Comparison of ENCODE assay signal across 9 cellular contexts in genomic region chr18:76686737-76687231, GRCh38.
DNase-seq lines count a peak whose midpoint lies in the region; ATAC-seq and TF ChIP-seq lines count a peak whose summit lies in the region.
"Had no signal": no experiment of that assay in that cellular context is flagged by ENCODE, and none has a peak within 500 bp of the region (broad histone marks: within the 10 kb centered on the region; RNA-seq: fewer than 3 reads in every experiment).

No MANE protein-coding gene starts in this region.

- peak overlapping the region; percentile 73; the same call in 1 of the 2 replicates for H2AFZ ChIP-seq in SK-N-SH (ENCODE audit: low read depth)

- peaks cover 25% of the 10 kb centered on the region for H3K27me3 Mint-ChIP-seq in dendritic cell treated with granulocyte-macrophage colony-stimulating factor and Interleukin-4, amounts not matched to agents 40 ng/mL and 50 ng/mL, for 4 days

- no peak overlapping the region for H3K4me3 Mint-ChIP-seq in dendritic cell treated with granulocyte-macrophage colony-stimulating factor and Interleukin-4, amounts not matched to agents 40 ng/mL and 50 ng/mL, for 4 days

- no peak overlapping the region for H3K9ac ChIP-seq in SK-N-SH
- H3K9ac ChIP-seq: BLaER1 treated with 17β-estradiol and CSF1 and Interleukin-3, amounts not matched to agents 10 nM and 100 nM had no signal

- peaks cover 0 to 2% of the 10 kb centered on the region in 2 experiments; a peak in 1 of 4 replicates for H3K4me1 ChIP-seq in SK-N-SH (ENCODE audit: control insufficient read depth in 1 of 2, insufficient read depth in 2 of 2, low read depth in 1 of 2, low read length in 1 of 2)
- H3K4me1 ChIP-seq in right lobe of liver = no peaks in the 10 kb centered on the region
- H3K4me1 ChIP-seq in upper lobe of left lung = no peaks in the 10 kb centered on the region

- H3K27ac ChIP-seq in SK-N-SH (ENCODE audit: low read depth in 2 of 2, low read length in 1 of 2) (no peak overlapping the region), right lobe of liver (no peak overlapping the region), upper lobe of left lung (no peak overlapping the region)
- H3K27ac ChIP-seq: BLaER1 treated with 17β-estradiol and CSF1 and Interleukin-3, amounts not matched to agents 10 nM and 100 nM had no signal

- H3K36me3 Mint-ChIP-seq in dendritic cell treated with granulocyte-macrophage colony-stimulating factor and Interleukin-4, amounts not matched to agents 40 ng/mL and 50 ng/mL, for 4 days (ENCODE audit: low read depth) = no peaks in the 10 kb centered on the region

- H3K36me3 ChIP-seq in H7 (replicated peaks; ENCODE audit: control insufficient read depth, insufficient read depth, low read length) (no peaks in the 10 kb centered on the region), SK-N-SH (replicated peaks in 1 of 2; ENCODE audit: control insufficient read depth in 1 of 2, insufficient read depth in 2 of 2, low read length in 1 of 2) (no peaks in the 10 kb centered on the region), right lobe of liver (no peaks in the 10 kb centered on the region), upper lobe of left lung (no peaks in the 10 kb centered on the region)
- H3K36me3 ChIP-seq: BLaER1 treated with 17β-estradiol and CSF1 and Interleukin-3, amounts not matched to agents 10 nM and 100 nM had no signal

- H3K4me3 ChIP-seq in H7 (ENCODE audit: insufficient read depth, low read depth, low read length) (no peak overlapping the region), SK-N-SH (ENCODE audit: low read depth in 2 of 2, low read length in 1 of 2) (peak overlapping the region in 1 of 2 experiments; percentile 32; a peak in 1 of 4 replicates), right lobe of liver (no peak overlapping the region), upper lobe of left lung (no peak overlapping the region)
- H3K4me3 ChIP-seq: BLaER1 treated with 17β-estradiol and CSF1 and Interleukin-3, amounts not matched to agents 10 nM and 100 nM had no signal

- no peaks in the 10 kb centered on the region for H3F3A ChIP-seq in SK-N-SH (replicated peaks; ENCODE audit: insufficient read depth)

- H3K9me3 Mint-ChIP-seq in dendritic cell treated with granulocyte-macrophage colony-stimulating factor and Interleukin-4, amounts not matched to agents 40 ng/mL and 50 ng/mL, for 4 days = no peaks in the 10 kb centered on the region

- H3K27ac Mint-ChIP-seq in dendritic cell treated with granulocyte-macrophage colony-stimulating factor and Interleukin-4, amounts not matched to agents 40 ng/mL and 50 ng/mL, for 4 days = peak overlapping the region; percentile 11

- TF ChIP-seq RAD21 in SK-N-SH (IDR thresholded peaks at IDR 0.05; ENCODE audit: low read length) = peak; percentile 76

- TF ChIP-seq POLR2A in right lobe of liver (IDR thresholded peaks at IDR 0.05) (no peak), upper lobe of left lung (IDR thresholded peaks at IDR 0.05) (no peak)

- TF ChIP-seq EP300 in SK-N-SH (IDR thresholded peaks at IDR 0.05; ENCODE audit: borderline replicate concordance in 1 of 2, low read depth in 1 of 2, low read length in 1 of 2) (no peak), upper lobe of left lung (IDR thresholded peaks at IDR 0.05) (no peak)

- POLR2A ChIA-PET in SK-N-SH (lab: Yijun Ruan, JAX) = no interaction called here

- H3K79me2 ChIP-seq in SK-N-SH (ENCODE audit: insufficient read depth) = no peaks in the 10 kb centered on the region

- H3K9me2 ChIP-seq in SK-N-SH = no peaks in the 10 kb centered on the region

- TF ChIP-seq CTCF in SK-N-SH (IDR thresholded peaks at IDR 0.05) (peak; percentile 64), right lobe of liver (IDR thresholded peaks at IDR 0.05) (peak; percentile 62 to 68 (median 67)), upper lobe of left lung (IDR thresholded peaks at IDR 0.05) (peak; percentile 14 to 67 (median 49))

- ATAC-seq in right lobe of liver (peak; percentile 91 to 97 (median 95)), upper lobe of left lung (ENCODE audit: low FRiP score in 2 of 2) (peak; percentile 84 to 86)

- WGBS in SK-N-SH (ENCODE audit: low lambda C conversion rate) = 7% methylated on average over 11 of the region's 11 CpGs
- 3% methylated on average over 9 of the region's 11 CpGs for WGBS in right lobe of liver (ENCODE audit: insufficient coverage, low coverage, low lambda C conversion rate, missing lambda C conversion rate)
- 13 to 14% methylated on average over 11 of the region's 11 CpGs for WGBS in upper lobe of left lung, 2 donors

- H3K4me1 Mint-ChIP-seq in dendritic cell treated with granulocyte-macrophage colony-stimulating factor and Interleukin-4, amounts not matched to agents 40 ng/mL and 50 ng/mL, for 4 days (ENCODE audit: low read depth) = peaks cover 27% of the 10 kb centered on the region

- H3K27me3 ChIP-seq in H7 (ENCODE audit: control insufficient read depth, insufficient read depth, low read length) (no peaks in the 10 kb centered on the region), SK-N-SH (ENCODE audit: insufficient read depth) (no peaks in the 10 kb centered on the region; the same call in 1 of the 2 replicates), right lobe of liver (no peaks in the 10 kb centered on the region), upper lobe of left lung (no peaks in the 10 kb centered on the region)
- H3K27me3 ChIP-seq: BLaER1 treated with 17β-estradiol and CSF1 and Interleukin-3, amounts not matched to agents 10 nM and 100 nM had no signal

- no peaks in the 10 kb centered on the region for H4K20me1 ChIP-seq in SK-N-SH (ENCODE audit: insufficient read depth)
- H4K20me1 ChIP-seq: BLaER1 treated with 17β-estradiol and CSF1 and Interleukin-3, amounts not matched to agents 10 nM and 100 nM had no signal

- intact Hi-C loops in dendritic cell treated with granulocyte-macrophage colony-stimulating factor and Interleukin-4, amounts not matched to agents 40 ng/mL and 50 ng/mL, for 4 days (cut with micrococcal nuclease) = loop anchor here (1.0 to 10.0 kb wide), 2 partner anchors 202 to 287 kb away; no protein-coding TSS in a partner anchor
- intact Hi-C loops in right lobe of liver (cut with DNase I) = loop anchor here (5.0 kb wide), 2 partner anchors 284 to 289 kb away; no protein-coding TSS in a partner anchor

- no peak overlapping the region for H3K4me2 ChIP-seq in SK-N-SH

- DNase-seq in NK-92 treated with Interleukin-12 subunit alpha and Interleukin-12 subunit beta, amount 100 ng/mL, for 24 hours (lab: John Stamatoyannopoulos, UW) = peak; percentile 25
- DNase-seq in NK-92 (lab: John Stamatoyannopoulos, UW; ENCODE audit: unreplicated experiment) (no peak), H7 (peak; percentile 77), NAMALWA (ENCODE audit: low spot score) (peak; percentile 52), SK-N-SH (peak; percentile 77), right lobe of liver (peak; percentile 47 to 66 (median 58)), upper lobe of left lung (peak; percentile 48 to 53)

- CTCF ChIA-PET in SK-N-SH (lab: Yijun Ruan, JAX) = interaction anchor here (0.6 to 3.8 kb wide), 11 partner anchors 12 to 289 kb away, joined by 3 to 32 read pairs (median 3); no protein-coding TSS in a partner anchor

- H3K9me3 ChIP-seq in SK-N-SH (no peaks in the 10 kb centered on the region), right lobe of liver (no peaks in the 10 kb centered on the region), upper lobe of left lung (no peaks in the 10 kb centered on the region)
- H3K9me3 ChIP-seq: BLaER1 treated with 17β-estradiol and CSF1 and Interleukin-3, amounts not matched to agents 10 nM and 100 nM had no signal

TF ChIP-seq in SK-N-SH, 30 proteins besides CTCF, POLR2A, EP300 and RAD21 (continues in another document):
- TF ChIP-seq NFIC (IDR thresholded peaks at IDR 0.05; ENCODE audit: borderline replicate concordance) = no peak
- TF ChIP-seq YY1 (IDR thresholded peaks at IDR 0.05; ENCODE audit: low read depth) = no peak
- TF ChIP-seq MXI1 (IDR thresholded peaks at IDR 0.05; ENCODE audit: low read depth, low read length) = 0 out of 2 replicates have a peak, but pooled peaks have one; percentile 20
- TF ChIP-seq SMC3 (IDR thresholded peaks at IDR 0.05; ENCODE audit: low read depth, low read length) = peak; percentile 72
- no peak for TF ChIP-seq FOXM1 (IDR thresholded peaks at IDR 0.05; ENCODE audit: low read depth)
- no peak for TF ChIP-seq ZBTB33 (IDR thresholded peaks at IDR 0.05; ENCODE audit: borderline replicate concordance, low read depth)
- TF ChIP-seq ELF1 (IDR thresholded peaks at IDR 0.05) = no peak
- no peak for TF ChIP-seq MAX (IDR thresholded peaks at IDR 0.05; ENCODE audit: low read depth)
- no peak for TF ChIP-seq EZH2phosphoT487 (IDR thresholded peaks at IDR 0.05; ENCODE audit: borderline replicate concordance, low read depth)
- TF ChIP-seq RCOR1 (IDR thresholded peaks at IDR 0.05; ENCODE audit: low read length) = no peak
- no peak for TF ChIP-seq CHD2 (IDR thresholded peaks at IDR 0.05; ENCODE audit: low read length, partially characterized antibody)
- TF ChIP-seq TAF1 (IDR thresholded peaks at IDR 0.05; ENCODE audit: borderline replicate concordance, low read depth, low read length) = no peak
